Comparison of ENCODE assay signal across 8 cellular contexts in genomic region chr9:34379334-34380033, GRCh38. TPM values are rescaled to one million over a fixed set of nuclear protein-coding genes. Genes with fewer than 3 reads are reported as not detected.
DNase-seq lines count a peak whose midpoint lies in the region; ATAC-seq and TF ChIP-seq lines count a peak whose summit lies in the region.

No MANE protein-coding gene starts in this region.

- peak overlapping the region; percentile 87 for H3K4me3 Mint-ChIP-seq in T-helper 1 cell treated with Interleukin-12 subunit alpha and Interleukin-12 subunit beta and Interleukin-4 antibody, amounts not matched to agents 30 μg/mL and 1 μg/mL, for 36 hours

- H3K4me1 Mint-ChIP-seq in T-helper 1 cell treated with Interleukin-12 subunit alpha and Interleukin-12 subunit beta and Interleukin-4 antibody, amounts not matched to agents 30 μg/mL and 1 μg/mL, for 36 hours (ENCODE audit: low read depth), result peaks cover 35% of the 10 kb centered on the region

- no peaks in the 10 kb centered on the region for H3K36me3 Mint-ChIP-seq in T-helper 1 cell treated with Interleukin-12 subunit alpha and Interleukin-12 subunit beta and Interleukin-4 antibody, amounts not matched to agents 30 μg/mL and 1 μg/mL, for 36 hours (ENCODE audit: low read depth)

- peak; percentile 94 for DNase-seq in Ammon's horn (ENCODE audit: low spot score)
- peak; percentile 83 for DNase-seq in NCI-H128 (lab: John Stamatoyannopoulos, UW; ENCODE audit: unreplicated experiment)
- DNase-seq in anterior cingulate cortex (lab: John Stamatoyannopoulos, UW), result peak in 55 of 58 donors; percentile 17 to 88 (median 66)
- DNase-seq in right cardiac atrium, result peak; percentile 84 to 95 (median 94)
- peak; percentile 87 to 93 for DNase-seq in psoas muscle
- DNase-seq in ureter (ENCODE audit: low spot score), result peak; percentile 91

- H3K27me3 ChIP-seq in right cardiac atrium (ENCODE audit: control insufficient read depth, insufficient read depth) (no peaks in the 10 kb centered on the region), psoas muscle (ENCODE audit: insufficient read depth in 3 of 3, low read length in 2 of 3) (no peaks in the 10 kb centered on the region)

- H3K9me3 ChIP-seq in right cardiac atrium (ENCODE audit: control insufficient read depth, low read length), result no peaks in the 10 kb centered on the region
- H3K9me3 ChIP-seq in psoas muscle, result no peaks in the 10 kb centered on the region

- intact Hi-C loops in right cardiac atrium (cut with DNase I) (loop anchor here (2.0 to 5.0 kb wide), 4 partner anchors 37 to 47 kb away; no protein-coding TSS in a partner anchor), psoas muscle (cut with DNase I) (loop anchor here (1.0 to 5.0 kb wide), 2 partner anchors 47 to 122 kb away; no protein-coding TSS in a partner anchor)

- H3K4me1 ChIP-seq in right cardiac atrium (ENCODE audit: control insufficient read depth, insufficient read depth, low read length) (peaks cover 2% of the 10 kb centered on the region), psoas muscle (peaks cover 23% of the 10 kb centered on the region)

- no peak overlapping the region for H3K4me3 ChIP-seq in right cardiac atrium (ENCODE audit: low read length)
- H3K4me3 ChIP-seq in psoas muscle, result peak overlapping the region; percentile 78

- peaks cover 20% of the 10 kb centered on the region for H3K27me3 Mint-ChIP-seq in T-helper 1 cell treated with Interleukin-12 subunit alpha and Interleukin-12 subunit beta and Interleukin-4 antibody, amounts not matched to agents 30 μg/mL and 1 μg/mL, for 36 hours (ENCODE audit: low read depth)

- H3K36me3 ChIP-seq in psoas muscle (ENCODE audit: insufficient read depth in 1 of 2, low read depth in 1 of 2), result no peaks in the 10 kb centered on the region

- peak; percentile 31 for ATAC-seq in GM21526 (IDR thresholded peaks at IDR 0.05; ENCODE audit: low FRiP score, unreplicated experiment)
- ATAC-seq in right cardiac atrium, result peak; percentile 55 to 60
- ATAC-seq in psoas muscle, result peak; percentile 54 to 64 (median 60)

- peak overlapping the region; percentile 71 for H3K27ac Mint-ChIP-seq in T-helper 1 cell treated with Interleukin-12 subunit alpha and Interleukin-12 subunit beta and Interleukin-4 antibody, amounts not matched to agents 30 μg/mL and 1 μg/mL, for 36 hours

- H3K27ac ChIP-seq in right cardiac atrium (ENCODE audit: low read length), result no peak overlapping the region
- no peak overlapping the region for H3K27ac ChIP-seq in psoas muscle

- no peaks in the 10 kb centered on the region for H3K9me3 Mint-ChIP-seq in T-helper 1 cell treated with Interleukin-12 subunit alpha and Interleukin-12 subunit beta and Interleukin-4 antibody, amounts not matched to agents 30 μg/mL and 1 μg/mL, for 36 hours

- whole genome bisulfite sequencing in right cardiac atrium, result 12% methylated on average over 35 of the region's 35 CpGs
- WGBS in psoas muscle, 3 donors, result 20 to 25% (median 21%) methylated on average over 34 to 35 of the region's 35 CpGs

- TF ChIP-seq CTCF in psoas muscle (IDR thresholded peaks at IDR 0.05), result peak; percentile 98

RNA-seq across cellular contexts. Expression of gene MYORG, which starts 2.8 kb away (rescaled TPM):
- total RNA-seq in right cardiac atrium, result 1 to 10 TPM; 4.6 to 5.2 (median 4.8) TPM
- 1.9 TPM for polyA plus RNA-seq in right cardiac atrium
- total RNA-seq in psoas muscle, result 10 to 100 TPM; 16.3 to 34.1 (median 25.1) TPM
- polyA plus RNA-seq in psoas muscle, result 10 to 100 TPM in 2 of 3 donors, 1 to 10 TPM in 1; 6.3 to 50.7 (median 38.6) TPM
- 8.1 TPM for total RNA-seq in ureter

RNA-seq across cellular contexts. Expression of gene NUDT2, which starts 50.1 kb away (rescaled TPM):
- total RNA-seq in right cardiac atrium (10 to 100 TPM; 20.5 to 27.4 (median 22.6) TPM), psoas muscle (10 to 100 TPM; 14.7 to 19.7 (median 16.4) TPM), ureter (18.7 TPM)
- polyA plus RNA-seq in right cardiac atrium (27.4 TPM), psoas muscle (10 to 100 TPM; 19.6 to 31.0 (median 28.3) TPM)

RNA-seq across cellular contexts. Expression of gene KIF24, which starts 50.4 kb away (rescaled TPM):
- total RNA-seq in right cardiac atrium, result under 1 TPM; 0.25 to 0.54 (median 0.40) TPM
- polyA plus RNA-seq in right cardiac atrium, result 0.23 TPM
- total RNA-seq in psoas muscle, result 1 to 10 TPM in 1 of 4 donors, under 1 TPM in 3; 0.37 to 1.6 (median 0.52) TPM
- polyA plus RNA-seq in psoas muscle, result under 1 TPM; 0.10 to 0.57 (median 0.18) TPM
- 0.94 TPM for total RNA-seq in ureter
